8 cellular contexts compared by ENCODE assay signal in the genomic region with DNA sequence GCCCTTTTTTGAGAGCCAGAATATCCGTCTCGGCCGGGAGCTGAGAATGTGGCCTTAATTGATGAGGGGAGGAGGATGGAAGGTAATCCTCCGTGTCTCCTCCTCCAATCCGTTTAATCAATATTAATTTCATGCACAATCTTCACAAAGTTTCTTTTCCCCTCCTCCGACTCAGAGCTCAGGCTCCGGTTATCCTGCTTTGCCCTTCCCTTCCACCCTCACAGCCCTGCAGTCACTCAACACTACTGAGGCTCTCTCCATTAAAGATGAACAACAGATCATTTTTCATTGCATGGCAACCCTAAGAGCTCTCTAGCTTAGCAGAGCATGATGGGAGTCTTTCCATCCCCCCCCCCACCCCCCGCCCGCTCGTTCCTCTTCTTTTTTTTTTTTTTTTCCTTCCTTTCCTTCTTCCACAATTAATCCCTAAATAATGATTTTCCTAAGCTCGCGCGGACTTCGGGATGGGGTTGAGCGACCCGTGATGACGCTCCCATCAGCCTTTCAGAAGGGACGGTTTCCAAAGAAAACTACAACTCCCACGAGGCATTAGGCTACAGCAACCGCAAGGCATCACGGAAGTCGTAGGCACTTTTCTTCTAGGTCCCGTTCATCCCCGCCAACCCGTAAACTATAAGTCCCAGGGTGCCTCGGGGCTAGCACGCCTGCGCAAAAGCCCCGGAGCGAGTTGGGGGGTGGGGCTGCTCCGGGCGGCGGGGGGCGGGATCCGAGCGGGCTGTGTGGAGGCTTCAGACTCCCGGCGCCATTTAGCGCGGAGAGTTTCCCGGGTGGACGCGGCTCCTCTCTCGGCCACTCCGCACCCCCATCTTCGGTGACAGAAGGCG. TPM values are rescaled to one million over a fixed set of nuclear protein-coding genes. Genes with fewer than 3 reads are reported as not detected.
A peak's percentile ranks its signal among the peaks of the same experiment; 100 is the strongest.
DNase-seq lines count a peak whose midpoint lies in the region; ATAC-seq, FAIRE-seq and TF ChIP-seq lines count a peak whose summit lies in the region.

A gene (plus strand): TSS at position 752 of the 845 bp plus-strand sequence. CDS start 987 bp downstream, outside the sequence.

- in situ Hi-C loops in HepG2 (cut with HindIII; ENCODE audit: extremely low pct_ligation_motif_present, low pct_unique_long_range_greater_than_20kb): loop anchor here (5.0 to 10.0 kb wide), 2 partner anchors 137 to 180 kb away; no protein-coding TSS in a partner anchor

- peak; percentile 88 to 93 for TF ChIP-seq POLR2A in HepG2 (IDR thresholded peaks at IDR 0.05; ENCODE audit: insufficient read depth in 1 of 2, low read depth in 2 of 2, low read length in 2 of 2)

- H4K20me1 ChIP-seq in HepG2 (ENCODE audit: insufficient read depth, low read length): peaks cover 38% of the 10 kb centered on the region

- no peaks in the 10 kb centered on the region for H3K36me3 ChIP-seq in HepG2 (replicated peaks in 1 of 2; ENCODE audit: control insufficient read depth in 1 of 2, insufficient read depth in 2 of 2, low read length in 2 of 2)

- H3K9ac ChIP-seq in HepG2 (ENCODE audit: insufficient read depth, low read depth, low read length): peak within 1 kb of the TSS; percentile 80

- DNase-seq in NCI-H774 (lab: John Stamatoyannopoulos, UW) (peak; percentile 99), dermis microvascular lymphatic vessel endothelial cell (ENCODE audit: low read depth in 2 of 2) (peak; percentile 99), HepG2 (ENCODE audit: low spot score) (peak; percentile 99)
- DNase-seq in activated CD4-positive, alpha-beta T cell treated with anti-CD3 and anti-CD28 coated beads, Interleukin-2, amount 50 U/mL, for 4 hours: peak; percentile 96 to 97
- peak; percentile 97 for DNase-seq in stimulated activated CD4-positive, alpha-beta T cell treated with anti-CD3 and anti-CD28 coated beads, Interleukin-4, amount 100 ng/mL, for 24 hours

- no peak for TF ChIP-seq RAD21 in HepG2 (CRISPR knock-in tag; IDR thresholded peaks at IDR 0.05)

- no TSS peak for BruUV-seq in HepG2 (replicated peaks; lab: Mats Ljungman, UMichigan)

- CTCF ChIA-PET in HepG2 (lab: Yijun Ruan, JAX; ENCODE audit: low intra/inter-chr PET ratio, low total read pairs): interaction anchor here (1.6 to 3.4 kb wide), 4 partner anchors 62 to 182 kb away, joined by 3 to 28 read pairs (median 20); no protein-coding TSS in a partner anchor

- 1% methylated on average over 27 of the region's 47 CpGs for WGBS in HepG2 (ENCODE audit: low lambda C conversion rate)

- peak; percentile 48 for ATAC-seq in GM19395 (IDR thresholded peaks at IDR 0.05; ENCODE audit: unreplicated experiment)
- ATAC-seq in HG03565 (IDR thresholded peaks at IDR 0.05; ENCODE audit: unreplicated experiment): peak; percentile 42
- ATAC-seq in HepG2: peak; percentile 77

- H3K4me3 ChIP-seq in HepG2 (replicated peaks in 1 of 3; ENCODE audit: insufficient read depth in 1 of 3, low read depth in 2 of 3, low read length in 3 of 3): peak within 1 kb of the TSS; percentile 73 to 91 (median 88)

- H3K4me2 ChIP-seq in HepG2 (ENCODE audit: low read depth, low read length): peak within 1 kb of the TSS; percentile 94

- peak within 1 kb of the TSS; percentile 93 for H3K27ac ChIP-seq in C4-2B
- peak within 1 kb of the TSS; percentile 84 for H3K27ac ChIP-seq in HepG2 (ENCODE audit: extremely low read length, insufficient read depth, low read length)

- H3K9me3 ChIP-seq in HepG2 (ENCODE audit: low read length): no peaks in the 10 kb centered on the region

- no peaks in the 10 kb centered on the region; a peak in 1 of 5 replicates for H3K27me3 ChIP-seq in HepG2 (ENCODE audit: control insufficient read depth in 1 of 2, insufficient read depth in 2 of 2, low read length in 2 of 2)

- TF ChIP-seq EP300 in HepG2 (IDR thresholded peaks at IDR 0.05; ENCODE audit: low read depth in 2 of 2, low read length in 2 of 2) (0 out of 4 replicates have a peak, but pooled peaks of 1 of the 2 experiments have one; percentile 8), HepG2 (CRISPR knock-in tag; IDR thresholded peaks at IDR 0.05; ENCODE audit: borderline replicate concordance) (no peak)

- H2AFZ ChIP-seq in HepG2 (ENCODE audit: low read length): no peak within 1 kb of the TSS

- TF ChIP-seq CTCF in C4-2B (conservative IDR thresholded peaks at IDR 0.05) (no peak), HepG2 (CRISPR knock-in tag; IDR thresholded peaks at IDR 0.05) (no peak)

- POLR2A ChIA-PET in HepG2 (lab: Yijun Ruan, JAX): interaction anchor here (0.7 to 3.2 kb wide), 8 partner anchors 14 to 181 kb away, joined by 3 to 42 read pairs (median 6); no protein-coding TSS in a partner anchor

- intact Hi-C loops in HepG2 (cut with micrococcal nuclease; ENCODE audit: unreplicated experiment): loop anchor here (1.0 to 5.0 kb wide), 3 partner anchors 65 to 181 kb away; no protein-coding TSS in a partner anchor

- peaks cover 23% of the 10 kb centered on the region for H3K4me1 ChIP-seq in HepG2 (ENCODE audit: insufficient read depth, low read length)

- H3K79me2 ChIP-seq in HepG2 (ENCODE audit: insufficient read depth, low read length): peaks cover 40% of the 10 kb centered on the region

- peak; percentile 81 for FAIRE-seq in HepG2 (lab: Jason Lieb, UNC)

TF ChIP-seq in HepG2, 621 proteins besides CTCF, POLR2A, EP300 and RAD21 (continues in another document):
- TF ChIP-seq, protein P1, sequence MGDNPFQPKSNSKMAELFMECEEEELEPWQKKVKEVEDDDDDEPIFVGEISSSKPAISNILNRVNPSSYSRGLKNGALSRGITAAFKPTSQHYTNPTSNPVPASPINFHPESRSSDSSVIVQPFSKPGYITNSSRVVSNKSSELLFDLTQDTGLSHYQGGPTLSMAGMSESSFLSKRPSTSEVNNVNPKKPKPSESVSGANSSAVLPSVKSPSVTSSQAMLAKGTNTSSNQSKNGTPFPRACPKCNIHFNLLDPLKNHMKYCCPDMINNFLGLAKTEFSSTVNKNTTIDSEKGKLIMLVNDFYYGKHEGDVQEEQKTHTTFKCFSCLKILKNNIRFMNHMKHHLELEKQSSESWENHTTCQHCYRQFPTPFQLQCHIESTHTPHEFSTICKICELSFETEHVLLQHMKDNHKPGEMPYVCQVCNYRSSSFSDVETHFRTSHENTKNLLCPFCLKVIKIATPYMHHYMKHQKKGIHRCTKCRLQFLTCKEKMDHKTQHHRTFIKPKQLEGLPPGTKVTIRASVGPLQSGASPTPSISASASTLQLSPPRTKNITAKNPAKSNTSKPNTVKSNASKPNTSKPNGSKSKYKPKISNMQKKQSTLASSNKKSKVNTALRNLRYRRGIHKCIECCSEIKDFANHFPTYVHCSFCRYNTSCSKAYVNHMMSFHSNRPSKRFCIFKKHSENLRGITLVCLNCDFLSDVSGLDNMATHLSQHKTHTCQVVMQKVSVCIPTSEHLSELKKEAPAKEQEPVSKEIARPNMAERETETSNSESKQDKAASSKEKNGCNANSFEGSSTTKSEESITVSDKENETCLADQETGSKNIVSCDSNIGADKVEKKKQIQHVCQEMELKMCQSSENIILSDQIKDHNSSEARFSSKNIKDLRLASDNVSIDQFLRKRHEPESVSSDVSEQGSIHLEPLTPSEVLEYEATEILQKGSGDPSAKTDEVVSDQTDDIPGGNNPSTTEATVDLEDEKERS (CRISPR knock-in tag; IDR thresholded peaks at IDR 0.05): no peak
- no peak for TF ChIP-seq ZNF780A (CRISPR knock-in tag; IDR thresholded peaks at IDR 0.05)
- TF ChIP-seq, protein P2, sequence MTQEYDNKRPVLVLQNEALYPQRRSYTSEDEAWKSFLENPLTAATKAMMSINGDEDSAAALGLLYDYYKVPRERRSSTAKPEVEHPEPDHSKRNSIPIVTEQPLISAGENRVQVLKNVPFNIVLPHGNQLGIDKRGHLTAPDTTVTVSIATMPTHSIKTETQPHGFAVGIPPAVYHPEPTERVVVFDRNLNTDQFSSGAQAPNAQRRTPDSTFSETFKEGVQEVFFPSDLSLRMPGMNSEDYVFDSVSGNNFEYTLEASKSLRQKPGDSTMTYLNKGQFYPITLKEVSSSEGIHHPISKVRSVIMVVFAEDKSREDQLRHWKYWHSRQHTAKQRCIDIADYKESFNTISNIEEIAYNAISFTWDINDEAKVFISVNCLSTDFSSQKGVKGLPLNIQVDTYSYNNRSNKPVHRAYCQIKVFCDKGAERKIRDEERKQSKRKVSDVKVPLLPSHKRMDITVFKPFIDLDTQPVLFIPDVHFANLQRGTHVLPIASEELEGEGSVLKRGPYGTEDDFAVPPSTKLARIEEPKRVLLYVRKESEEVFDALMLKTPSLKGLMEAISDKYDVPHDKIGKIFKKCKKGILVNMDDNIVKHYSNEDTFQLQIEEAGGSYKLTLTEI (CRISPR knock-in tag; conservative IDR thresholded peaks at IDR 0.05): no peak
- peak; percentile 68 for TF ChIP-seq NR2C2 (CRISPR knock-in tag; IDR thresholded peaks at IDR 0.05; ENCODE audit: borderline replicate concordance)
- TF ChIP-seq KLF16 (CRISPR knock-in tag; IDR thresholded peaks at IDR 0.05): 0 out of 4 replicates have a peak, but pooled peaks of 1 of the 2 experiments have one; percentile 56
- TF ChIP-seq YY1 (IDR thresholded peaks at IDR 0.05; ENCODE audit: insufficient read depth, insufficient replicate concordance, low read depth, low read length): peak; percentile 76
- 0 out of 2 replicates have a peak, but pooled peaks have one; percentile 4 for TF ChIP-seq ELF3 (CRISPR knock-in tag; IDR thresholded peaks at IDR 0.05)

RNA-seq across cellular contexts. Expression of the gene that starts here (rescaled TPM):
- total RNA-seq in dermis microvascular lymphatic vessel endothelial cell: 97.7 and 185 TPM in 2 replicates
- 31.1 and 55.4 TPM in 2 replicates for total RNA-seq in HepG2 (2016; rRNA removed; fragmentation: Illumina TruSeq; extraction: Trizol)
- total RNA-seq in HepG2 (2016; cell fraction: cytosol; rRNA removed; fragmentation: Illumina TruSeq; extraction: Trizol; ENCODE audit: low read depth): 6.9 and 7.5 TPM in 2 replicates
- total RNA-seq in HepG2 (2016; cell fraction: insoluble cytoplasmic fraction; rRNA removed; fragmentation: Illumina TruSeq; extraction: Trizol): 30.0 and 49.7 TPM in 2 replicates
- 13.9 and 14.6 TPM in 2 replicates for total RNA-seq in HepG2 (2016; cell fraction: membrane; rRNA removed; fragmentation: Illumina TruSeq; extraction: Trizol)
- total RNA-seq in HepG2 (2016; cell fraction: nucleus; rRNA removed; fragmentation: Illumina TruSeq; extraction: Trizol): 64.2 and 67.8 TPM in 2 replicates
- 54.8 and 63.6 TPM in 2 replicates for polyA plus RNA-seq in HepG2 (2011; rRNA removed)
- polyA plus RNA-seq in HepG2 (2011; cell fraction: cytosol; rRNA removed): 42.4 and 52.8 TPM in 2 replicates
- 73.1 and 75.6 TPM in 2 replicates for polyA plus RNA-seq in HepG2 (2011; cell fraction: nucleus; rRNA removed)
- polyA plus RNA-seq in HepG2 (2012): 62.3 and 73.2 TPM in 2 replicates
- 0.92 and 0.94 TPM in 2 replicates for polyA plus RNA-seq in HepG2 (2016; cell fraction: cytosol; fragmentation: Illumina TruSeq; extraction: Trizol; ENCODE audit: low read depth)
- 35.7 and 39.9 TPM in 2 replicates for polyA plus RNA-seq in HepG2 (2016; cell fraction: insoluble cytoplasmic fraction; fragmentation: Illumina TruSeq; extraction: Trizol; ENCODE audit: low read depth)
- polyA plus RNA-seq in HepG2 (2016; cell fraction: membrane; fragmentation: Illumina TruSeq; extraction: Trizol; ENCODE audit: low read depth): 2.2 and 4.7 TPM in 2 replicates
- 39.9 and 51.6 TPM in 2 replicates for polyA plus RNA-seq in HepG2 (2016; cell fraction: nucleus; fragmentation: Illumina TruSeq; extraction: Trizol; ENCODE audit: insufficient read depth, low read depth)
- polyA minus RNA-seq in HepG2 (2011; rRNA and poly(A)+ RNA removed; ENCODE audit: low replicate concordance): 231 and 292 TPM in 2 replicates
- 157 and 213 TPM in 2 replicates for polyA minus RNA-seq in HepG2 (2011; cell fraction: cytosol; rRNA and poly(A)+ RNA removed)
- polyA minus RNA-seq in HepG2 (2011; cell fraction: nucleus; rRNA and poly(A)+ RNA removed): 269 and 312 TPM in 2 replicates

Comparison
In these comparisons a context has a peak if more than half of its experiments do, and no peak if none do; other contexts are left out.
1. Peak in every context shown above with its lines: DNase-seq, ATAC-seq, H3K4me3 ChIP-seq and H3K27ac ChIP-seq.